ENCODE assay signal across 1 cellular context in the genomic region with DNA sequence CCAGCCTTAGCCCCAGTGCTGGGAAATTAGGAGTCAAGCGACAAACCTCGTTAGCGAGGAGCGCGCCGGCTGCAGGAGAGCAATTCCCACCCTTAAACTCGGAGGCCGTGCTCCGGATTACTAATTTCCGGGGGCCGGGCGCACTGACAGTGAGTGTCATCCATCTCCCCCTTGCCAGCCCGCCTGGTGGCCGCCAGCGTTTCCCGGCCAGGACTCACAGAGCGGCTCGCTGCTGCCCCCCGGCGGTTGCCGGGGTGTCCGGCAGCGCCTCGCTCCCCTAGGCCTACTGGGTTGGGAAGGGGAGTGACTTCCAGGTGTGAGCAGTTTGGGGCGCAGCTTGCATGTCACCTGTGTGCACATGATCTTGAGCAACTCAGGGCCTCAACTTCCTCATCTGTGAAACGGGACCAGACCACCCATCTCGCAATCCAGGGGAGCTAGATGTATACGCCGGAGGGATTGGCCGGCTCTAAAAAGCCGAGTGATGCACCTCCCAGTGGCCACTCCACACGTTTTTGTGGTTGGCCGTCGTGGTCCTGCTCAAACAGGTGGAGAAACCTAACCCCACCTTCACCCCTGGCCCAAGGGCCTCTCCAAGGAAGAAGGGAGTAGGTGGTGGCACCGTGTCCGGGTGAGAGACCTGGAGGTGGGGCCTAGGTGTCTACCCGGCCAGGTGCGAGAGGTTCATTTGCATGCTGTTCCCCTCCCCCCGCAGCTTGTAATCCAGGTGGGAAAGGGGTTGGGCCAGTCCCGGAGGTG.
TF ChIP-seq lines count a peak whose summit lies in the region.

No MANE protein-coding gene starts in this region.

TF ChIP-seq in HepG2, 621 proteins besides CTCF, POLR2A, EP300 and RAD21 (continued from another document and continues in another):
- TF ChIP-seq ZNF646 (CRISPR knock-in tag; IDR thresholded peaks at IDR 0.05): peak; percentile 41; the same call in 1 of the 2 replicates
- TF ChIP-seq, protein P1, sequence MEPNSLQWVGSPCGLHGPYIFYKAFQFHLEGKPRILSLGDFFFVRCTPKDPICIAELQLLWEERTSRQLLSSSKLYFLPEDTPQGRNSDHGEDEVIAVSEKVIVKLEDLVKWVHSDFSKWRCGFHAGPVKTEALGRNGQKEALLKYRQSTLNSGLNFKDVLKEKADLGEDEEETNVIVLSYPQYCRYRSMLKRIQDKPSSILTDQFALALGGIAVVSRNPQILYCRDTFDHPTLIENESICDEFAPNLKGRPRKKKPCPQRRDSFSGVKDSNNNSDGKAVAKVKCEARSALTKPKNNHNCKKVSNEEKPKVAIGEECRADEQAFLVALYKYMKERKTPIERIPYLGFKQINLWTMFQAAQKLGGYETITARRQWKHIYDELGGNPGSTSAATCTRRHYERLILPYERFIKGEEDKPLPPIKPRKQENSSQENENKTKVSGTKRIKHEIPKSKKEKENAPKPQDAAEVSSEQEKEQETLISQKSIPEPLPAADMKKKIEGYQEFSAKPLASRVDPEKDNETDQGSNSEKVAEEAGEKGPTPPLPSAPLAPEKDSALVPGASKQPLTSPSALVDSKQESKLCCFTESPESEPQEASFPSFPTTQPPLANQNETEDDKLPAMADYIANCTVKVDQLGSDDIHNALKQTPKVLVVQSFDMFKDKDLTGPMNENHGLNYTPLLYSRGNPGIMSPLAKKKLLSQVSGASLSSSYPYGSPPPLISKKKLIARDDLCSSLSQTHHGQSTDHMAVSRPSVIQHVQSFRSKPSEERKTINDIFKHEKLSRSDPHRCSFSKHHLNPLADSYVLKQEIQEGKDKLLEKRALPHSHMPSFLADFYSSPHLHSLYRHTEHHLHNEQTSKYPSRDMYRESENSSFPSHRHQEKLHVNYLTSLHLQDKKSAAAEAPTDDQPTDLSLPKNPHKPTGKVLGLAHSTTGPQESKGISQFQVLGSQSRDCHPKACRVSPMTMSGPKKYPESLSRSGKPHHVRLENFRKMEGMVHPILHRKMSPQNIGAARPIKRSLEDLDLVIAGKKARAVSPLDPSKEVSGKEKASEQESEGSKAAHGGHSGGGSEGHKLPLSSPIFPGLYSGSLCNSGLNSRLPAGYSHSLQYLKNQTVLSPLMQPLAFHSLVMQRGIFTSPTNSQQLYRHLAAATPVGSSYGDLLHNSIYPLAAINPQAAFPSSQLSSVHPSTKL (CRISPR knock-in tag; IDR thresholded peaks at IDR 0.05): peak; percentile 38; the same call in 1 of the 2 replicates
- TF ChIP-seq ZNF670 (CRISPR knock-in tag; IDR thresholded peaks at IDR 0.05; ENCODE audit: borderline replicate concordance): peak; percentile 84; the same call in 1 of the 2 replicates
- TF ChIP-seq ZFP37 (CRISPR knock-in tag; IDR thresholded peaks at IDR 0.05; ENCODE audit: borderline replicate concordance): no peak; the same call in 1 of the 2 replicates
- TF ChIP-seq HOMEZ (CRISPR knock-in tag; IDR thresholded peaks at IDR 0.05; ENCODE audit: low read depth): no peak
- peak; percentile 89; the same call in 1 of the 2 replicates for TF ChIP-seq TBX2 (CRISPR knock-in tag; IDR thresholded peaks at IDR 0.05; ENCODE audit: borderline replicate concordance)
- no peak for TF ChIP-seq AKAP8 (CRISPR knock-in tag; IDR thresholded peaks at IDR 0.05)
- 0 out of 2 replicates have a peak, but pooled peaks have one; percentile 51 for TF ChIP-seq PRMT3 (CRISPR knock-in tag; IDR thresholded peaks at IDR 0.05; ENCODE audit: borderline replicate concordance, low read depth)
- no peak for TF ChIP-seq ATF7-NPFF (CRISPR knock-in tag; IDR thresholded peaks at IDR 0.05; ENCODE audit: low read depth)
- TF ChIP-seq SNAPC2 (CRISPR knock-in tag; IDR thresholded peaks at IDR 0.05): no peak
- TF ChIP-seq, protein P2, sequence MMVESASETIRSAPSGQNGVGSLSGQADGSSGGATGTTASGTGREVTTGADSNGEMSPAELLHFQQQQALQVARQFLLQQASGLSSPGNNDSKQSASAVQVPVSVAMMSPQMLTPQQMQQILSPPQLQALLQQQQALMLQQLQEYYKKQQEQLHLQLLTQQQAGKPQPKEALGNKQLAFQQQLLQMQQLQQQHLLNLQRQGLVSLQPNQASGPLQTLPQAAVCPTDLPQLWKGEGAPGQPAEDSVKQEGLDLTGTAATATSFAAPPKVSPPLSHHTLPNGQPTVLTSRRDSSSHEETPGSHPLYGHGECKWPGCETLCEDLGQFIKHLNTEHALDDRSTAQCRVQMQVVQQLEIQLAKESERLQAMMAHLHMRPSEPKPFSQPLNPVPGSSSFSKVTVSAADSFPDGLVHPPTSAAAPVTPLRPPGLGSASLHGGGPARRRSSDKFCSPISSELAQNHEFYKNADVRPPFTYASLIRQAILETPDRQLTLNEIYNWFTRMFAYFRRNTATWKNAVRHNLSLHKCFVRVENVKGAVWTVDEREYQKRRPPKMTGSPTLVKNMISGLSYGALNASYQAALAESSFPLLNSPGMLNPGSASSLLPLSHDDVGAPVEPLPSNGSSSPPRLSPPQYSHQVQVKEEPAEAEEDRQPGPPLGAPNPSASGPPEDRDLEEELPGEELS (CRISPR knock-in tag; IDR thresholded peaks at IDR 0.05): no peak; the same call in 1 of the 2 replicates
- TF ChIP-seq, protein P3, sequence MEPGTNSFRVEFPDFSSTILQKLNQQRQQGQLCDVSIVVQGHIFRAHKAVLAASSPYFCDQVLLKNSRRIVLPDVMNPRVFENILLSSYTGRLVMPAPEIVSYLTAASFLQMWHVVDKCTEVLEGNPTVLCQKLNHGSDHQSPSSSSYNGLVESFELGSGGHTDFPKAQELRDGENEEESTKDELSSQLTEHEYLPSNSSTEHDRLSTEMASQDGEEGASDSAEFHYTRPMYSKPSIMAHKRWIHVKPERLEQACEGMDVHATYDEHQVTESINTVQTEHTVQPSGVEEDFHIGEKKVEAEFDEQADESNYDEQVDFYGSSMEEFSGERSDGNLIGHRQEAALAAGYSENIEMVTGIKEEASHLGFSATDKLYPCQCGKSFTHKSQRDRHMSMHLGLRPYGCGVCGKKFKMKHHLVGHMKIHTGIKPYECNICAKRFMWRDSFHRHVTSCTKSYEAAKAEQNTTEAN (CRISPR knock-in tag; conservative IDR thresholded peaks at IDR 0.05): peak; percentile 42; the same call in 1 of the 2 replicates
- TF ChIP-seq ZFY (CRISPR knock-in tag; IDR thresholded peaks at IDR 0.05): peak; percentile 76
- TF ChIP-seq ZC3H4 (CRISPR knock-in tag; IDR thresholded peaks at IDR 0.05; ENCODE audit: borderline replicate concordance): no peak
- no peak for TF ChIP-seq TBL1XR1 (IDR thresholded peaks at IDR 0.05; ENCODE audit: borderline replicate concordance, low read length, partially characterized antibody)
- TF ChIP-seq, protein P4, sequence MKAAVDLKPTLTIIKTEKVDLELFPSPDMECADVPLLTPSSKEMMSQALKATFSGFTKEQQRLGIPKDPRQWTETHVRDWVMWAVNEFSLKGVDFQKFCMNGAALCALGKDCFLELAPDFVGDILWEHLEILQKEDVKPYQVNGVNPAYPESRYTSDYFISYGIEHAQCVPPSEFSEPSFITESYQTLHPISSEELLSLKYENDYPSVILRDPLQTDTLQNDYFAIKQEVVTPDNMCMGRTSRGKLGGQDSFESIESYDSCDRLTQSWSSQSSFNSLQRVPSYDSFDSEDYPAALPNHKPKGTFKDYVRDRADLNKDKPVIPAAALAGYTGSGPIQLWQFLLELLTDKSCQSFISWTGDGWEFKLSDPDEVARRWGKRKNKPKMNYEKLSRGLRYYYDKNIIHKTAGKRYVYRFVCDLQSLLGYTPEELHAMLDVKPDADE (CRISPR knock-in tag; IDR thresholded peaks at IDR 0.05): no peak
- TF ChIP-seq ONECUT2 (CRISPR knock-in tag; IDR thresholded peaks at IDR 0.05): no peak
- no peak for TF ChIP-seq FOXK2 (IDR thresholded peaks at IDR 0.05)
- TF ChIP-seq ZNF253 (CRISPR knock-in tag; IDR thresholded peaks at IDR 0.05; ENCODE audit: borderline replicate concordance): no peak
- no peak for TF ChIP-seq ZNF224 (CRISPR knock-in tag; IDR thresholded peaks at IDR 0.05)
- no peak for TF ChIP-seq ZXDC (CRISPR knock-in tag; IDR thresholded peaks at IDR 0.05)
- TF ChIP-seq DR1 (CRISPR knock-in tag; IDR thresholded peaks at IDR 0.05): no peak
- TF ChIP-seq, protein P5, sequence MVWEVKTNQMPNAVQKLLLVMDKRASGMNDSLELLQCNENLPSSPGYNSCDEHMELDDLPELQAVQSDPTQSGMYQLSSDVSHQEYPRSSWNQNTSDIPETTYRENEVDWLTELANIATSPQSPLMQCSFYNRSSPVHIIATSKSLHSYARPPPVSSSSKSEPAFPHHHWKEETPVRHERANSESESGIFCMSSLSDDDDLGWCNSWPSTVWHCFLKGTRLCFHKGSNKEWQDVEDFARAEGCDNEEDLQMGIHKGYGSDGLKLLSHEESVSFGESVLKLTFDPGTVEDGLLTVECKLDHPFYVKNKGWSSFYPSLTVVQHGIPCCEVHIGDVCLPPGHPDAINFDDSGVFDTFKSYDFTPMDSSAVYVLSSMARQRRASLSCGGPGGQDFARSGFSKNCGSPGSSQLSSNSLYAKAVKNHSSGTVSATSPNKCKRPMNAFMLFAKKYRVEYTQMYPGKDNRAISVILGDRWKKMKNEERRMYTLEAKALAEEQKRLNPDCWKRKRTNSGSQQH (CRISPR knock-in tag; IDR thresholded peaks at IDR 0.05; ENCODE audit: low read depth): 0 out of 2 replicates have a peak, but pooled peaks have one; percentile 55
- TF ChIP-seq HNRNPLL (IDR thresholded peaks at IDR 0.05; ENCODE audit: low read depth, low read length, poor library complexity, severe bottlenecking): peak; percentile 68
- no peak for TF ChIP-seq HMG20B (CRISPR knock-in tag; conservative IDR thresholded peaks at IDR 0.05)
- TF ChIP-seq, protein P6, sequence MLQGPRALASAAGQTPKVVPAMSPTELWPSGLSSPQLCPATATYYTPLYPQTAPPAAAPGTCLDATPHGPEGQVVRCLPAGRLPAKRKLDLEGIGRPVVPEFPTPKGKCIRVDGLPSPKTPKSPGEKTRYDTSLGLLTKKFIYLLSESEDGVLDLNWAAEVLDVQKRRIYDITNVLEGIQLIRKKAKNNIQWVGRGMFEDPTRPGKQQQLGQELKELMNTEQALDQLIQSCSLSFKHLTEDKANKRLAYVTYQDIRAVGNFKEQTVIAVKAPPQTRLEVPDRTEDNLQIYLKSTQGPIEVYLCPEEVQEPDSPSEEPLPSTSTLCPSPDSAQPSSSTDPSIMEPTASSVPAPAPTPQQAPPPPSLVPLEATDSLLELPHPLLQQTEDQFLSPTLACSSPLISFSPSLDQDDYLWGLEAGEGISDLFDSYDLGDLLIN (CRISPR knock-in tag; IDR thresholded peaks at IDR 0.05; ENCODE audit: borderline replicate concordance): no peak; the same call in 1 of the 2 replicates
